In genomic region chr12:94874086-94874985, GRCh38 we compare ENCODE assay signal across 7 cellular contexts.
A peak's percentile ranks its signal among the peaks of the same experiment; 100 is the strongest.
DNase-seq lines count a peak whose midpoint lies in the region; ATAC-seq and TF ChIP-seq lines count a peak whose summit lies in the region.

No MANE protein-coding gene starts in this region.

- H3K4me3 ChIP-seq in H7 (ENCODE audit: insufficient read depth, low read depth, low read length): peak overlapping the region; percentile 54
- peak overlapping the region; percentile 71 for H3K4me3 ChIP-seq in iPS-20b (ENCODE audit: low read length)

- no peak overlapping the region for H3K27ac ChIP-seq in iPS-20b (ENCODE audit: low read length)

- peak overlapping the region; percentile 41 for H3K4me3 Mint-ChIP-seq in activated CD8-positive, alpha-beta T cell treated with anti-CD3 and anti-CD28 coated beads for 36 hours
- peak overlapping the region; percentile 70 for H3K4me3 Mint-ChIP-seq in stimulated activated effector memory CD8-positive, alpha-beta T cell treated with anti-CD3 and anti-CD28 coated beads, Interleukin-12 subunit alpha, Interleukin-12 subunit beta, amount 100 ng/mL, for 72 hours

- POLR2A ChIA-PET in activated CD8-positive, alpha-beta T cell treated with anti-CD3 and anti-CD28 coated beads for 36 hours (lab: Charles Lee): interaction anchor here (0.5 to 0.8 kb wide), 3 partner anchors 136 to 575 kb away, joined by 3 read pairs; no protein-coding TSS in a partner anchor

- H3K36me3 ChIP-seq in H7 (replicated peaks; ENCODE audit: control insufficient read depth, insufficient read depth, low read length): no peaks in the 10 kb centered on the region
- no peaks in the 10 kb centered on the region for H3K36me3 ChIP-seq in iPS-20b (ENCODE audit: insufficient read depth, low read depth, low read length)

- no peaks in the 10 kb centered on the region for H3K36me3 Mint-ChIP-seq in activated CD8-positive, alpha-beta T cell treated with anti-CD3 and anti-CD28 coated beads for 36 hours (ENCODE audit: low read depth)
- H3K36me3 Mint-ChIP-seq in stimulated activated effector memory CD8-positive, alpha-beta T cell treated with anti-CD3 and anti-CD28 coated beads, Interleukin-12 subunit alpha, Interleukin-12 subunit beta, amount 100 ng/mL, for 72 hours: no peaks in the 10 kb centered on the region

- peaks cover 3% of the 10 kb centered on the region; the same call in 1 of the 2 replicates for H3K4me1 ChIP-seq in iPS-20b (ENCODE audit: insufficient read depth, low read length)

- no peaks in the 10 kb centered on the region; the same call in 1 of the 2 replicates for H3K9me3 ChIP-seq in iPS-20b (ENCODE audit: insufficient read depth, low read depth, low read length)

- H3K9ac ChIP-seq in iPS-20b (ENCODE audit: low read depth, low read length): no peak overlapping the region

- peaks cover 51% of the 10 kb centered on the region for H3K27me3 Mint-ChIP-seq in activated CD8-positive, alpha-beta T cell treated with anti-CD3 and anti-CD28 coated beads for 36 hours

- H3K9me3 Mint-ChIP-seq in activated CD8-positive, alpha-beta T cell treated with anti-CD3 and anti-CD28 coated beads for 36 hours: no peaks in the 10 kb centered on the region
- no peaks in the 10 kb centered on the region for H3K9me3 Mint-ChIP-seq in stimulated activated effector memory CD8-positive, alpha-beta T cell treated with anti-CD3 and anti-CD28 coated beads, Interleukin-12 subunit alpha, Interleukin-12 subunit beta, amount 100 ng/mL, for 72 hours

- H3K27ac Mint-ChIP-seq in activated CD8-positive, alpha-beta T cell treated with anti-CD3 and anti-CD28 coated beads for 36 hours: no peak overlapping the region
- H3K27ac Mint-ChIP-seq in stimulated activated effector memory CD8-positive, alpha-beta T cell treated with anti-CD3 and anti-CD28 coated beads, Interleukin-12 subunit alpha, Interleukin-12 subunit beta, amount 100 ng/mL, for 72 hours: no peak overlapping the region

- intact Hi-C loops in activated CD8-positive, alpha-beta T cell treated with anti-CD3 and anti-CD28 coated beads for 36 hours (cut with micrococcal nuclease): no loop called here

- H3K27me3 ChIP-seq in H7 (ENCODE audit: control insufficient read depth, insufficient read depth, low read length) (peaks cover 45% of the 10 kb centered on the region), iPS-20b (ENCODE audit: insufficient read depth, low read length) (peaks cover 62% of the 10 kb centered on the region)

- ATAC-seq in activated CD8-positive, alpha-beta T cell treated with anti-CD3 and anti-CD28 coated beads for 36 hours: no peak
- ATAC-seq in stimulated activated effector memory CD8-positive, alpha-beta T cell treated with anti-CD3 and anti-CD28 coated beads, Interleukin-12 subunit alpha, Interleukin-12 subunit beta, amount 100 ng/mL, for 72 hours: no peak

- TF ChIP-seq CTCF in activated CD8-positive, alpha-beta T cell treated with anti-CD3 and anti-CD28 coated beads for 36 hours (IDR thresholded peaks at IDR 0.05): no peak

- CTCF ChIA-PET in activated CD8-positive, alpha-beta T cell treated with anti-CD3 and anti-CD28 coated beads for 36 hours (lab: Charles Lee): interaction anchor here (2.0 kb wide), 1 partner anchor 270 kb away, joined by 8 read pairs; no protein-coding TSS in a partner anchor

- peaks cover 18% of the 10 kb centered on the region for H3K4me1 Mint-ChIP-seq in activated CD8-positive, alpha-beta T cell treated with anti-CD3 and anti-CD28 coated beads for 36 hours (ENCODE audit: low read depth)
- H3K4me1 Mint-ChIP-seq in stimulated activated effector memory CD8-positive, alpha-beta T cell treated with anti-CD3 and anti-CD28 coated beads, Interleukin-12 subunit alpha, Interleukin-12 subunit beta, amount 100 ng/mL, for 72 hours: peaks cover 21% of the 10 kb centered on the region

- peak; percentile 21 for DNase-seq in H7
- no peak for DNase-seq in activated CD8-positive, alpha-beta T cell treated with anti-CD3 and anti-CD28 coated beads for 36 hours
- no peak for DNase-seq in stimulated activated effector memory CD8-positive, alpha-beta T cell treated with anti-CD3 and anti-CD28 coated beads, Interleukin-12 subunit alpha, Interleukin-12 subunit beta, amount 100 ng/mL, for 72 hours (ENCODE audit: low spot score in 2 of 2)
- DNase-seq in NCI-H1092 treated with DMSO at 0.1 percent for 48 hours (lab: John Stamatoyannopoulos, UW): no peak
- no peak for DNase-seq in pons (ENCODE audit: low spot score)
- no peak for DNase-seq in hippocampal formation (lab: John Stamatoyannopoulos, UW)
